13 cellular contexts compared by ENCODE assay signal in the genomic region with DNA sequence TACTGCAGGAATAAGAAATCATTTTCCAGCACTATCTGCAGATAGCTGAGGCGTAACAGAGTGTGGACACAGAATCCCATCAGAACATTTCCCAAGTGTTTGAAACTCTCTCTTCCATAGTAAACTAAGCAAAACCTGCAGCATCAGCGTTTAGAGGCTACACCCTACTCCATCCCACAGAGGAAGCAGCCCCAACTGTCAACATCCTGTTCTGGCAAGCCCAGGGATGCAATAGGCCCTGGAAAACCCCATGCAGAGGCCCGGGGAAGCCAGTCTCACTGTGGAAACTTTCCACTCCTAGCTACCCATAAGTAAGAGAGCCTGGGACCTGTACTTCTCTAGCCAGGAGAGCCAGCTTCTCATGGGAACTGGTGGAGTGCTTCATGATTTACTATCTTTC.
DNase-seq lines count a peak whose midpoint lies in the region; ATAC-seq and TF ChIP-seq lines count a peak whose summit lies in the region.
"Had no signal": no experiment of that assay in that cellular context is flagged by ENCODE, and none has a peak within 500 bp of the region (broad histone marks: within the 10 kb centered on the region; RNA-seq: fewer than 3 reads in every experiment).

No MANE protein-coding gene starts in this region.

- POLR2A ChIA-PET in MCF 10A (lab: Yijun Ruan, JAX): interaction anchor here (0.6 to 2.4 kb wide), 12 partner anchors 11 to 395 kb away, joined by 3 to 9 read pairs (median 4); no protein-coding TSS in a partner anchor
- POLR2A ChIA-PET in activated CD8-positive, alpha-beta T cell treated with anti-CD3 and anti-CD28 coated beads, Interleukin-2, amount 10 ng/mL, durations not matched to agents 7 days and 5 days (lab: Charles Lee): interaction anchor here (0.7 kb wide), 1 partner anchor 21 kb away, joined by 3 read pairs; no protein-coding TSS in a partner anchor

- CTCF ChIA-PET in MCF 10A (lab: Yijun Ruan, JAX): interaction anchor here (0.5 to 2.1 kb wide), 6 partner anchors 33 to 527 kb away, joined by 3 to 7 read pairs (median 3); no protein-coding TSS in a partner anchor
- CTCF ChIA-PET in activated CD8-positive, alpha-beta T cell treated with anti-CD3 and anti-CD28 coated beads, Interleukin-2, amount 10 ng/mL, durations not matched to agents 7 days and 5 days (lab: Charles Lee): interaction anchor here (1.3 to 4.4 kb wide), 4 partner anchors 11 to 41 kb away, joined by 3 to 19 read pairs (median 6); no protein-coding TSS in a partner anchor

- H3K27me3 ChIP-seq in breast epithelium (no peaks in the 10 kb centered on the region), hepatocyte (no peaks in the 10 kb centered on the region), upper lobe of left lung (no peaks in the 10 kb centered on the region)
- H3K27me3 ChIP-seq: stomach had no signal

- intact Hi-C loops in MCF 10A (cut with micrococcal nuclease) (no loop called here), breast epithelium (cut with DNase I; ENCODE audit: low total_unique reads) (no loop called here)

- H3K4me1 Mint-ChIP-seq in MCF 10A (ENCODE audit: insufficient read depth, unreplicated experiment): peaks cover 2% of the 10 kb centered on the region
- peaks cover 26% of the 10 kb centered on the region for H3K4me1 Mint-ChIP-seq in activated CD8-positive, alpha-beta T cell treated with anti-CD3 and anti-CD28 coated beads, Interleukin-2, amount 10 ng/mL, durations not matched to agents 7 days and 5 days (ENCODE audit: low read depth)

- TF ChIP-seq EP300 in upper lobe of left lung (IDR thresholded peaks at IDR 0.05): peak in 1 of 4 donors; percentile 15

- no peaks in the 10 kb centered on the region for H3K27me3 Mint-ChIP-seq in MCF 10A (ENCODE audit: insufficient read depth, unreplicated experiment)
- peaks cover 13% of the 10 kb centered on the region for H3K27me3 Mint-ChIP-seq in activated CD8-positive, alpha-beta T cell treated with anti-CD3 and anti-CD28 coated beads, Interleukin-2, amount 10 ng/mL, durations not matched to agents 7 days and 5 days (ENCODE audit: low read depth)

- 70% methylated on average over 3 of the region's 3 CpGs for WGBS in hepatocyte (ENCODE audit: low lambda C conversion rate, missing lambda C conversion rate)
- 26 to 37% methylated on average over 3 of the region's 3 CpGs for WGBS in upper lobe of left lung, 2 donors

- no peak overlapping the region for H3K4me3 Mint-ChIP-seq in MCF 10A (ENCODE audit: unreplicated experiment)
- no peak overlapping the region for H3K4me3 Mint-ChIP-seq in activated CD8-positive, alpha-beta T cell treated with anti-CD3 and anti-CD28 coated beads, Interleukin-2, amount 10 ng/mL, durations not matched to agents 7 days and 5 days
- H3K4me3 Mint-ChIP-seq: effector memory CD8-positive, alpha-beta T cell; nephron progenitor cell had no signal

- ATAC-seq in activated CD8-positive, alpha-beta T cell treated with anti-CD3 and anti-CD28 coated beads, Interleukin-2, amount 10 ng/mL, durations not matched to agents 7 days and 5 days: peak; percentile 38
- ATAC-seq in upper lobe of left lung (ENCODE audit: low FRiP score in 2 of 2) (peak; percentile 57 to 67), GM21717 (IDR thresholded peaks at IDR 0.05; ENCODE audit: unreplicated experiment) (no peak)
- ATAC-seq: effector memory CD8-positive, alpha-beta T cell had no signal

- H3K27ac ChIP-seq in breast epithelium: peak overlapping the region in 1 of 2 donors; percentile 33
- H3K27ac ChIP-seq in hepatocyte: no peak overlapping the region
- peak overlapping the region; percentile 21 to 82 (median 64) for H3K27ac ChIP-seq in upper lobe of left lung

- H2AFZ ChIP-seq in hepatocyte: no peak overlapping the region

- TF ChIP-seq POLR2A in breast epithelium (IDR thresholded peaks at IDR 0.05): no peak
- TF ChIP-seq POLR2A in upper lobe of left lung (IDR thresholded peaks at IDR 0.05): peak in 1 of 4 donors; percentile 10

- H3K9me3 ChIP-seq in breast epithelium (no peaks in the 10 kb centered on the region), hepatocyte (ENCODE audit: low read depth) (no peaks in the 10 kb centered on the region), upper lobe of left lung (no peaks in the 10 kb centered on the region)
- H3K9me3 ChIP-seq: stomach had no signal

- H3K27ac Mint-ChIP-seq in MCF 10A (ENCODE audit: low read depth, unreplicated experiment): no peak overlapping the region
- no peak overlapping the region for H3K27ac Mint-ChIP-seq in activated CD8-positive, alpha-beta T cell treated with anti-CD3 and anti-CD28 coated beads, Interleukin-2, amount 10 ng/mL, durations not matched to agents 7 days and 5 days
- H3K27ac Mint-ChIP-seq: effector memory CD8-positive, alpha-beta T cell; nephron progenitor cell had no signal

- no peaks in the 10 kb centered on the region for H4K20me1 ChIP-seq in hepatocyte (ENCODE audit: insufficient read depth, poor library complexity, severe bottlenecking)

- H3K36me3 Mint-ChIP-seq in MCF 10A (ENCODE audit: insufficient read depth, unreplicated experiment): no peaks in the 10 kb centered on the region
- no peaks in the 10 kb centered on the region for H3K36me3 Mint-ChIP-seq in activated CD8-positive, alpha-beta T cell treated with anti-CD3 and anti-CD28 coated beads, Interleukin-2, amount 10 ng/mL, durations not matched to agents 7 days and 5 days (ENCODE audit: low read depth)

- BruUV-seq in MCF 10A (replicated peaks; lab: Mats Ljungman, UMichigan): no TSS peak

- DNase-seq in MCF 10A (ENCODE audit: unreplicated experiment): peak; percentile 23
- no peak for DNase-seq in breast epithelium (ENCODE audit: low spot score in 2 of 2)
- no peak for DNase-seq in activated CD8-positive, alpha-beta T cell treated with anti-CD3 and anti-CD28 coated beads, Interleukin-2, amount 10 ng/mL, durations not matched to agents 7 days and 5 days
- peak; percentile 56 for DNase-seq in hepatocyte (ENCODE audit: low spot score)
- peak in 1 of 2 donors; percentile 76 for DNase-seq in upper lobe of left lung
- no peak for DNase-seq in NCI-H345 treated with DMSO at 0.1 percent for 48 hours (lab: John Stamatoyannopoulos, UW; ENCODE audit: unreplicated experiment)
- DNase-seq in activated CD4-positive, alpha-beta T cell treated with anti-CD3 and anti-CD28 coated beads, Interleukin-2, amount 50 U/mL, for 1 hour: no peak
- DNase-seq: effector memory CD8-positive, alpha-beta T cell; nephron progenitor cell; RPMI8226; stimulated activated CD4-positive, alpha-beta T cell treated with anti-CD3 and anti-CD28 coated beads, Interleukin-2, amount 100 ng/mL, for 24 hours; stomach had no signal

- H3K4me1 ChIP-seq in breast epithelium (no peaks in the 10 kb centered on the region), hepatocyte (ENCODE audit: insufficient read depth) (peaks cover 19% of the 10 kb centered on the region), upper lobe of left lung (peaks cover 21 to 38% (median 34%) of the 10 kb centered on the region in 4 donors)

- no peaks in the 10 kb centered on the region for H3K9me2 ChIP-seq in hepatocyte (replicated peaks; ENCODE audit: insufficient read depth)

- H3K36me3 ChIP-seq in breast epithelium (no peaks in the 10 kb centered on the region), hepatocyte (replicated peaks; ENCODE audit: insufficient read depth, low read depth) (no peaks in the 10 kb centered on the region), upper lobe of left lung (no peaks in the 10 kb centered on the region)
- H3K36me3 ChIP-seq: stomach had no signal

- H3K4me3 ChIP-seq in breast epithelium (no peak overlapping the region), hepatocyte (no peak overlapping the region), upper lobe of left lung (no peak overlapping the region)
- H3K4me3 ChIP-seq: stomach had no signal

- TF ChIP-seq CTCF in MCF 10A (IDR thresholded peaks at IDR 0.05; ENCODE audit: unreplicated experiment) (no peak), breast epithelium (IDR thresholded peaks at IDR 0.05) (no peak), hepatocyte (IDR thresholded peaks at IDR 0.05; ENCODE audit: poor library complexity) (no peak), upper lobe of left lung (IDR thresholded peaks at IDR 0.05) (no peak)

- H3K9me3 Mint-ChIP-seq in MCF 10A (ENCODE audit: unreplicated experiment): no peaks in the 10 kb centered on the region
- H3K9me3 Mint-ChIP-seq in activated CD8-positive, alpha-beta T cell treated with anti-CD3 and anti-CD28 coated beads, Interleukin-2, amount 10 ng/mL, durations not matched to agents 7 days and 5 days (ENCODE audit: insufficient read depth): no peaks in the 10 kb centered on the region
- H3K9me3 Mint-ChIP-seq: effector memory CD8-positive, alpha-beta T cell; nephron progenitor cell had no signal

- no peaks in the 10 kb centered on the region for H3K79me2 ChIP-seq in hepatocyte

- H3K4me2 ChIP-seq in hepatocyte: no peak overlapping the region

Comparison
In these comparisons a context has a peak if more than half of its experiments do, and no peak if none do; other contexts are left out.
1. DNase-seq: peak in MCF 10A (single experiment) and hepatocyte (single experiment); none in breast epithelium (0 of 2), activated CD8-positive, alpha-beta T cell treated with anti-CD3 and anti-CD28 coated beads, Interleukin-2, amount 10 ng/mL, durations not matched to agents 7 days and 5 days (single experiment), NCI-H345 treated with DMSO at 0.1 percent for 48 hours (single experiment) and activated CD4-positive, alpha-beta T cell treated with anti-CD3 and anti-CD28 coated beads, Interleukin-2, amount 50 U/mL, for 1 hour (single experiment).